17 cellular contexts compared by ENCODE assay signal in the genomic region with DNA sequence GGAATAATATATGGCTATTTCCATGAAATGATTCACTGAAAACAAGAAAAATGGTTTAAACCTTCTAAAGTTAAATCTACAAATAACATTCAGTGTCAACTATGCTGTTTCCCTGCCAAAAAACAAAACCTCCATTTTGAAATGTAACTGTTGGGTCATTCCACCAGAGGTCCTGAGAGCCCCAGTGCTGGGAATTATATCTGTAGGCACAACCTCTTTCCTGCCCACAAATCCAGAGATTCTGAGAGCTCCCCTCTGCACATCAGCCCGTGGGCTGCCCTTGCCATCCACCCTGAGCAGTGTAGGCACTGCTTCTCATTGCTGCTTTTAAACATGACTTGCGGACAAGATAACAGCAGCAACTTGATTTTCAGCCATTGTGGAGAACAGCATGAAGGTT.
DNase-seq lines count a peak whose midpoint lies in the region; ATAC-seq and TF ChIP-seq lines count a peak whose summit lies in the region.
"Had no signal": no experiment of that assay in that cellular context is flagged by ENCODE, and none has a peak within 500 bp of the region (broad histone marks: within the 10 kb centered on the region; RNA-seq: fewer than 3 reads in every experiment).

No MANE protein-coding gene starts in this region.

- TF ChIP-seq RAD21 in SK-N-SH (IDR thresholded peaks at IDR 0.05; ENCODE audit: low read length) (peak; percentile 28; the same call in 1 of the 2 replicates), neural cell (conservative IDR thresholded peaks at IDR 0.05) (peak; percentile 54)

- H3K27me3 ChIP-seq in SK-N-SH (ENCODE audit: insufficient read depth) (no peaks in the 10 kb centered on the region), H7 (ENCODE audit: control insufficient read depth, insufficient read depth, low read length) (no peaks in the 10 kb centered on the region), endodermal cell (ENCODE audit: control insufficient read depth, insufficient read depth, low read length, poor library complexity, severe bottlenecking) (no peaks in the 10 kb centered on the region), neural cell (ENCODE audit: insufficient read depth, low read depth, low read length) (no peaks in the 10 kb centered on the region)

- H3K9me3 Mint-ChIP-seq in endodermal cell: no peaks in the 10 kb centered on the region
- H3K9me3 Mint-ChIP-seq: CD4-positive, alpha-beta T cell had no signal

- no peaks in the 10 kb centered on the region for H3K4me1 Mint-ChIP-seq in endodermal cell
- H3K4me1 Mint-ChIP-seq: B cell had no signal

- no peak for TF ChIP-seq CTCF in SK-N-SH (IDR thresholded peaks at IDR 0.05)
- peak; percentile 61 for TF ChIP-seq CTCF in endodermal cell (conservative IDR thresholded peaks at IDR 0.05)
- peak; percentile 44 for TF ChIP-seq CTCF in neural cell (IDR thresholded peaks at IDR 0.05; ENCODE audit: poor library complexity, severe bottlenecking)

- H3F3A ChIP-seq in SK-N-SH (replicated peaks; ENCODE audit: insufficient read depth) (no peaks in the 10 kb centered on the region), neural cell (ENCODE audit: insufficient read depth, low read length, poor library complexity, severe bottlenecking) (no peaks in the 10 kb centered on the region)

- H3K9me2 ChIP-seq in SK-N-SH: no peaks in the 10 kb centered on the region
- H3K9me2 ChIP-seq in neural cell (ENCODE audit: insufficient read depth, low read length): no peaks in the 10 kb centered on the region

- H2AFZ ChIP-seq in SK-N-SH (ENCODE audit: low read depth) (no peak overlapping the region), neural cell (ENCODE audit: low read depth, low read length) (no peak overlapping the region)

- H3K27ac ChIP-seq in SK-N-SH (ENCODE audit: low read depth in 2 of 2, low read length in 1 of 2): no peak overlapping the region
- no peak overlapping the region for H3K27ac ChIP-seq in endodermal cell (ENCODE audit: low read depth, low read length)
- peak overlapping the region; percentile 22 for H3K27ac ChIP-seq in neural cell (ENCODE audit: low read length)

- no peak for TF ChIP-seq EP300 in SK-N-SH (IDR thresholded peaks at IDR 0.05; ENCODE audit: borderline replicate concordance in 1 of 2, low read depth in 1 of 2, low read length in 1 of 2)
- no peak for TF ChIP-seq EP300 in neural cell (conservative IDR thresholded peaks at IDR 0.05; ENCODE audit: poor library complexity, severe bottlenecking)

- H3K79me2 ChIP-seq in SK-N-SH (ENCODE audit: insufficient read depth): no peaks in the 10 kb centered on the region
- H3K79me2 ChIP-seq in neural cell (replicated peaks; ENCODE audit: insufficient read depth, low read length): no peaks in the 10 kb centered on the region

- H3K36me3 ChIP-seq in SK-N-SH (replicated peaks in 1 of 2; ENCODE audit: control insufficient read depth in 1 of 2, insufficient read depth in 2 of 2, low read length in 1 of 2): no peaks in the 10 kb centered on the region
- no peaks in the 10 kb centered on the region for H3K36me3 ChIP-seq in H7 (replicated peaks; ENCODE audit: control insufficient read depth, insufficient read depth, low read length)
- H3K36me3 ChIP-seq in endodermal cell (ENCODE audit: control insufficient read depth, insufficient read depth, low read length): no peaks in the 10 kb centered on the region
- no peaks in the 10 kb centered on the region for H3K36me3 ChIP-seq in neural cell (ENCODE audit: insufficient read depth, low read length)

- POLR2A ChIA-PET in SK-N-SH (lab: Yijun Ruan, JAX): no interaction called here

- no peak overlapping the region for H3K27ac Mint-ChIP-seq in endodermal cell
- H3K27ac Mint-ChIP-seq: B cell; CD4-positive, alpha-beta T cell had no signal

- 19% methylated on average over 2 of the region's 2 CpGs for WGBS in SK-N-SH (ENCODE audit: low lambda C conversion rate)
- WGBS in endodermal cell (ENCODE audit: insufficient coverage in 1 of 2, insufficient read length in 1 of 2), 2 experiments: 77 to 100% methylated on average over 1 to 2 of the region's 2 CpGs

- H3K27me3 Mint-ChIP-seq in endodermal cell (ENCODE audit: insufficient read depth): no peaks in the 10 kb centered on the region
- H3K27me3 Mint-ChIP-seq: B cell; CD4-positive, alpha-beta T cell had no signal

- DNase-seq in SK-N-SH (no peak), H7 (peak; percentile 29), endodermal cell (peak; percentile 50), HuH-7.5 (ENCODE audit: low spot score) (no peak), NOMO-1 treated with DMSO at 0.1 percent for 48 hours (lab: John Stamatoyannopoulos, UW; ENCODE audit: unreplicated experiment) (no peak)
- DNase-seq: Caco-2; CD4-positive, alpha-beta T cell; NCI-H1092 treated with DMSO at 0.1 percent for 48 hours; NCI-H1694; NCI-H2081 treated with DMSO at 0.1 percent for 48 hours; OCI-M1; RPMI8226 had no signal

- H3K36me3 Mint-ChIP-seq in endodermal cell (ENCODE audit: low read depth): no peaks in the 10 kb centered on the region

- H3K9me3 ChIP-seq in SK-N-SH (no peaks in the 10 kb centered on the region), endodermal cell (ENCODE audit: control insufficient read depth, low read length) (no peaks in the 10 kb centered on the region), neural cell (ENCODE audit: low read length) (no peaks in the 10 kb centered on the region)
- H3K9me3 ChIP-seq: Caco-2 had no signal

- no peak overlapping the region for H3K4me3 ChIP-seq in SK-N-SH (ENCODE audit: low read depth in 2 of 2, low read length in 1 of 2)
- H3K4me3 ChIP-seq in H7 (ENCODE audit: insufficient read depth, low read depth, low read length): no peak overlapping the region
- no peak overlapping the region for H3K4me3 ChIP-seq in endodermal cell (ENCODE audit: low read length)
- H3K4me3 ChIP-seq in neural cell (ENCODE audit: low read length): no peak overlapping the region

- no peaks in the 10 kb centered on the region for H3K4me1 ChIP-seq in SK-N-SH (ENCODE audit: control insufficient read depth in 1 of 2, insufficient read depth in 2 of 2, low read depth in 1 of 2, low read length in 1 of 2)
- H3K4me1 ChIP-seq in endodermal cell (ENCODE audit: control insufficient read depth, insufficient read depth, low read length): no peaks in the 10 kb centered on the region

- H4K20me1 ChIP-seq in SK-N-SH (ENCODE audit: insufficient read depth): no peaks in the 10 kb centered on the region
- no peaks in the 10 kb centered on the region for H4K20me1 ChIP-seq in neural cell (ENCODE audit: insufficient read depth)

- H3K4me3 Mint-ChIP-seq in endodermal cell: no peak overlapping the region
- H3K4me3 Mint-ChIP-seq: B cell; CD4-positive, alpha-beta T cell had no signal

- H3K9ac ChIP-seq in SK-N-SH (no peak overlapping the region), endodermal cell (ENCODE audit: extremely low read depth, low read length, poor library complexity, severe bottlenecking) (no peak overlapping the region), neural cell (ENCODE audit: low read length) (no peak overlapping the region)

- CTCF ChIA-PET in SK-N-SH (lab: Yijun Ruan, JAX): interaction anchor here (1.1 to 1.3 kb wide), 3 partner anchors 11 to 261 kb away, joined by 3 read pairs; no protein-coding TSS in a partner anchor

- H3K4me2 ChIP-seq in SK-N-SH (no peak overlapping the region), neural cell (ENCODE audit: low read length) (no peak overlapping the region)

- ATAC-seq in SK-N-SH treated with all-trans-retinoic acid at 6 μM for 48 hours (no peak), HG02610 (IDR thresholded peaks at IDR 0.05; ENCODE audit: unreplicated experiment) (no peak)
- ATAC-seq: HCT116 had no signal

TF ChIP-seq in SK-N-SH treated with all-trans-retinoic acid at 6 μM for 48 hours, 23 proteins besides CTCF, POLR2A, EP300 and RAD21 (continues in another document):
- TF ChIP-seq ZNF70 (CRISPR knock-in tag; IDR thresholded peaks at IDR 0.05): no peak
- TF ChIP-seq, protein P1, sequence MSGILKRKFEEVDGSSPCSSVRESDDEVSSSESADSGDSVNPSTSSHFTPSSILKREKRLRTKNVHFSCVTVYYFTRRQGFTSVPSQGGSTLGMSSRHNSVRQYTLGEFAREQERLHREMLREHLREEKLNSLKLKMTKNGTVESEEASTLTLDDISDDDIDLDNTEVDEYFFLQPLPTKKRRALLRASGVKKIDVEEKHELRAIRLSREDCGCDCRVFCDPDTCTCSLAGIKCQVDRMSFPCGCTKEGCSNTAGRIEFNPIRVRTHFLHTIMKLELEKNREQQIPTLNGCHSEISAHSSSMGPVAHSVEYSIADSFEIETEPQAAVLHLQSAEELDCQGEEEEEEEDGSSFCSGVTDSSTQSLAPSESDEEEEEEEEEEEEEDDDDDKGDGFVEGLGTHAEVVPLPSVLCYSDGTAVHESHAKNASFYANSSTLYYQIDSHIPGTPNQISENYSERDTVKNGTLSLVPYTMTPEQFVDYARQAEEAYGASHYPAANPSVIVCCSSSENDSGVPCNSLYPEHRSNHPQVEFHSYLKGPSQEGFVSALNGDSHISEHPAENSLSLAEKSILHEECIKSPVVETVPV (CRISPR knock-in tag; IDR thresholded peaks at IDR 0.05): no peak
- no peak for TF ChIP-seq ZFP3 (CRISPR knock-in tag; IDR thresholded peaks at IDR 0.05)
- TF ChIP-seq ISL1 (CRISPR knock-in tag; IDR thresholded peaks at IDR 0.05): no peak
- TF ChIP-seq PPARA (CRISPR knock-in tag; IDR thresholded peaks at IDR 0.05; ENCODE audit: borderline replicate concordance): no peak

TF ChIP-seq in neural cell, 6 proteins besides CTCF, POLR2A, EP300 and RAD21:
- peak; percentile 51 for TF ChIP-seq SMC3 (conservative IDR thresholded peaks at IDR 0.05; ENCODE audit: poor library complexity)
- TF ChIP-seq EZH2 (IDR thresholded peaks at IDR 0.05; ENCODE audit: borderline replicate concordance, insufficient read depth, low read length, poor library complexity, severe bottlenecking): no peak
TF ChIP-seq in neural cell: peak in this region for 1.

Comparison
In these comparisons a context has a peak if more than half of its experiments do, and no peak if none do; other contexts are left out.
1. DNase-seq: peak in H7 (single experiment) and endodermal cell (single experiment); none in SK-N-SH (single experiment), HuH-7.5 (single experiment) and NOMO-1 treated with DMSO at 0.1 percent for 48 hours (single experiment).